Comparison of ENCODE assay signal across 16 cellular contexts in the genomic region with DNA sequence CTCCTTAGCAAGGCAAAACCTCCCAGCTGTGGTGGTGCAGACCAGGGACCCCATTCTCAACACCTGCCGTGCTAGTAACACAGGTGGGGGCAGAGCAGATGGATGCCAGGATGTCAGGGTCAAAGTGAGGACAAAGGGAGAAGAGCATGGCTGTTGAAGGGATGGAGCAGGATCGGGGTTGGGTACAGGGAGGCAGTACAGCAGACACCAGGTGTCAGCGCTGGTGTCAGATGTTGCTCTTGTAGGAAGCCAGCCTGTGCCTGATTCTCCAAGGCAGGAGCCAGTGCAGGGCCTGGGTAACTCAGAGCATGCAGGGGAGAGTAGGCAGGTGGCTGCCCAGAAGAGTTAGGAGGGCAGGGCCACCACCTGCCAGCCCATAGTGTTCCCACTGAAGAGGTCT.
DNase-seq lines count a peak whose midpoint lies in the region; ATAC-seq, FAIRE-seq and TF ChIP-seq lines count a peak whose summit lies in the region.
"Had no signal": no experiment of that assay in that cellular context is flagged by ENCODE, and none has a peak within 500 bp of the region (broad histone marks: within the 10 kb centered on the region; RNA-seq: fewer than 3 reads in every experiment).

No MANE protein-coding gene starts in this region.

- no peak for FAIRE-seq in GM19239 (lab: Jason Lieb, UNC)
- FAIRE-seq: GM18507 had no signal

- H3K4me1 Mint-ChIP-seq in mesothelial cell of epicardium: peaks cover 67% of the 10 kb centered on the region
- H3K4me1 Mint-ChIP-seq: CD8-positive, alpha-beta memory T cell had no signal

- no peak overlapping the region for H3K4me3 Mint-ChIP-seq in mesothelial cell of epicardium
- H3K4me3 Mint-ChIP-seq: CD8-positive, alpha-beta memory T cell had no signal

- H3K9me3 Mint-ChIP-seq in mesothelial cell of epicardium: no peaks in the 10 kb centered on the region
- H3K9me3 Mint-ChIP-seq: CD8-positive, alpha-beta memory T cell had no signal

- H3K27me3 Mint-ChIP-seq in mesothelial cell of epicardium (ENCODE audit: low read depth): no peaks in the 10 kb centered on the region

- no peaks in the 10 kb centered on the region for H3K36me3 Mint-ChIP-seq in mesothelial cell of epicardium
- H3K36me3 Mint-ChIP-seq: CD8-positive, alpha-beta memory T cell had no signal

- ATAC-seq in left colon: no peak
- no peak for ATAC-seq in GM21737 (IDR thresholded peaks at IDR 0.05; ENCODE audit: unreplicated experiment)

- TF ChIP-seq CTCF in mesothelial cell of epicardium (IDR thresholded peaks at IDR 0.05; ENCODE audit: unreplicated experiment): no peak

- intact Hi-C loops in left colon (cut with DNase I, micrococcal nuclease): no loop called here

- peak overlapping the region; percentile 80 for H3K27ac Mint-ChIP-seq in mesothelial cell of epicardium
- H3K27ac Mint-ChIP-seq: CD8-positive, alpha-beta memory T cell had no signal

- DNase-seq in NCI-H748 (lab: John Stamatoyannopoulos, UW; ENCODE audit: unreplicated experiment) (peak; percentile 25), NCI-H748 treated with DMSO at 0.1 percent for 48 hours (lab: John Stamatoyannopoulos, UW) (no peak), NCI-H2171 (lab: John Stamatoyannopoulos, UW) (peak; percentile 42), SHP77 (lab: John Stamatoyannopoulos, UW) (peak; percentile 23 to 59), mesothelial cell of epicardium (ENCODE audit: low spot score in 2 of 2, unreplicated experiment in 2 of 2) (no peak), left colon (no peak), GM19239 (ENCODE audit: insufficient read length, low spot score) (no peak)
- DNase-seq: BE2C; CD8-positive, alpha-beta memory T cell; HCEC 1CT; NCI-H146; NCI-H774; RPMI8226; T-helper 9 cell had no signal

Comparison
In these comparisons a context has a peak if more than half of its experiments do, and no peak if none do; other contexts are left out.
1. DNase-seq: peak in NCI-H748 (single experiment), NCI-H2171 (single experiment) and SHP77 (2 of 2); none in NCI-H748 treated with DMSO at 0.1 percent for 48 hours (single experiment), mesothelial cell of epicardium (0 of 2), left colon (0 of 2) and GM19239 (single experiment).